In the genomic region with DNA sequence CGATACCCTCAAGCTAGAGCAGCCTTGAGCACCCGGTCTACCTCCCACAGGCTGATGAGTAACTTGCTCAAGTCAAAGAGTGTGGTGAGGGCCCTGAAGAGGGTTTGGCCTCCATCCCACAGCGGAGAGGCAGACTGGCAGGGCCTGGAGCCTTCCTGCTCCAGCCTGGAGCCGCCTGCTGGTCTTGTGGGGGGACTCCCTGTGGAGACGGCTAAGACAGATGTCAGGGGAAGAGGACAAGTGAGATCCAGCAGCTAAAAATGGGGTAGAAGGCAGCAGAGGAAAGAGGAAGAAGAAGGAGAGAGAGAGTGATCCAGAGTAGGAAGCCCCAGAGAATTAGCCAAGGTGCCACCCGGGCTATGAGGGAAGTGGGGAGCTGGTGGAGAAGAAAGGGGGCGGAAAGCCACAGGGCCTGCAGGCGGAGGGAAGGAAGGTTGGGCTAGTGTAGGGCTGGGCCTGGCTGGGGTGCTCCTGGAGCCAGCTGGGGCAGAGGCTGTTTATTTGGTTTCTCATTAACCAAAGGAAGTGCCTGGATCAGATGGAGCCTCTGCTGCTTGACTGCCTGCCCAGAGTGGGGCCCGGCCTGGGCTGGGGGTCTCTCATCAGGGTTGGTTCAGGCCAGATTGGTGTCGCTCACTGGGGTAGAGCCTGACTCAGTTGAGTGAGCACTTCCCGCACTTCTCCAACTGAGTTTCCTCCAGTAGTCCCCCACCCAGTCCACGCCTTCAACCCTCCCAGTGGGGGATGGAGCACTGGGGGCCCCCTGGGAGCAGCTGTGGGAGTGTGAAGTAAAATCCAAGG, we compare ENCODE assay signal across 12 cellular contexts. TPM values are rescaled to one million over a fixed set of nuclear protein-coding genes. Genes with fewer than 3 reads are reported as not detected.
DNase-seq lines count a peak whose midpoint lies in the region; ATAC-seq, FAIRE-seq and TF ChIP-seq lines count a peak whose summit lies in the region.
"Had no signal": no experiment of that assay in that cellular context is flagged by ENCODE, and none has a peak within 500 bp of the region (broad histone marks: within the 10 kb centered on the region; RNA-seq: fewer than 3 reads in every experiment).

No MANE protein-coding gene starts in this region.

- H3K4me1 Mint-ChIP-seq in astrocyte (ENCODE audit: low read depth, unreplicated experiment) = peaks cover 5% of the 10 kb centered on the region

- H3K79me2 ChIP-seq in astrocyte (ENCODE audit: insufficient read depth, low read length) (no peaks in the 10 kb centered on the region), keratinocyte (ENCODE audit: control insufficient read depth, insufficient read depth, low read length) (peaks cover 25% of the 10 kb centered on the region)

- H3K4me2 ChIP-seq in astrocyte (ENCODE audit: low read length) = no peak overlapping the region
- peak overlapping the region; percentile 22 for H3K4me2 ChIP-seq in keratinocyte (ENCODE audit: control insufficient read depth, extremely low read depth, insufficient read depth, low read depth, low read length)
- H3K4me2 ChIP-seq: GM23338 had no signal

- no peaks in the 10 kb centered on the region for H3K27me3 Mint-ChIP-seq in astrocyte (ENCODE audit: low read depth, unreplicated experiment)

- no peak overlapping the region for H3K4me3 Mint-ChIP-seq in astrocyte (ENCODE audit: unreplicated experiment)
- H3K4me3 Mint-ChIP-seq: GM23338 had no signal

- H2AFZ ChIP-seq in astrocyte (ENCODE audit: low read depth, low read length) = no peak overlapping the region
- no peak overlapping the region for H2AFZ ChIP-seq in keratinocyte (ENCODE audit: control insufficient read depth, low read length)
- H2AFZ ChIP-seq: GM23338 had no signal

- H3K9me1 ChIP-seq in keratinocyte (ENCODE audit: control insufficient read depth, extremely low read depth, insufficient read depth, low read length) = no peaks in the 10 kb centered on the region

- no peak for ATAC-seq in HG02981 (IDR thresholded peaks at IDR 0.05; ENCODE audit: unreplicated experiment)
- ATAC-seq in GM19463 (IDR thresholded peaks at IDR 0.05; ENCODE audit: unreplicated experiment) = no peak
- ATAC-seq: GM23338, psoas muscle had no signal

- H3K9ac ChIP-seq in astrocyte (ENCODE audit: low read length) = no peak overlapping the region
- H3K9ac ChIP-seq in keratinocyte (ENCODE audit: control insufficient read depth, extremely low read depth, insufficient read depth, low read length) = peak overlapping the region; percentile 47

- H3K27me3 ChIP-seq in astrocyte (ENCODE audit: insufficient read depth, low read length) (no peaks in the 10 kb centered on the region), keratinocyte (ENCODE audit: control insufficient read depth, extremely low read depth, insufficient read depth, low read length) (no peaks in the 10 kb centered on the region), small intestine (ENCODE audit: control insufficient read depth in 2 of 2, insufficient read depth in 2 of 2, low read length in 2 of 2) (no peaks in the 10 kb centered on the region)

- H3K4me1 ChIP-seq in astrocyte (ENCODE audit: insufficient read depth, low read length) = peaks cover 8% of the 10 kb centered on the region
- peaks cover 57% of the 10 kb centered on the region for H3K4me1 ChIP-seq in keratinocyte (ENCODE audit: control insufficient read depth, extremely low read depth, insufficient read depth, low read length)
- no peaks in the 10 kb centered on the region for H3K4me1 ChIP-seq in small intestine (ENCODE audit: control insufficient read depth in 2 of 2, insufficient read depth in 1 of 2, low read depth in 1 of 2, low read length in 1 of 2)
- H3K4me1 ChIP-seq: psoas muscle had no signal

- H3K36me3 Mint-ChIP-seq in astrocyte (ENCODE audit: low read depth, unreplicated experiment) = peaks cover 5% of the 10 kb centered on the region

- H3K27ac Mint-ChIP-seq in astrocyte (ENCODE audit: unreplicated experiment) = no peak overlapping the region
- H3K27ac Mint-ChIP-seq: GM23338 had no signal

- H3K36me3 ChIP-seq in astrocyte (ENCODE audit: insufficient read depth, low read length) (no peaks in the 10 kb centered on the region), keratinocyte (ENCODE audit: control insufficient read depth in 2 of 2, extremely low read depth in 1 of 2, insufficient read depth in 2 of 2, low read length in 2 of 2) (peaks cover 5 to 21% of the 10 kb centered on the region in 2 experiments), small intestine (ENCODE audit: control insufficient read depth in 2 of 2, insufficient read depth in 2 of 2, low read length in 2 of 2) (peaks cover 0 to 6% of the 10 kb centered on the region in 2 donors)

- FAIRE-seq in astrocyte (lab: Jason Lieb, UNC) = peak; percentile 66
- no peak for FAIRE-seq in keratinocyte (lab: Jason Lieb, UNC)
- no peak for FAIRE-seq in small intestine (lab: Jason Lieb, UNC)
- FAIRE-seq: TTC549 had no signal

- peak; percentile 43 for DNase-seq in M059J (ENCODE audit: low read depth)
- DNase-seq in astrocyte (ENCODE audit: low read depth) = peak; percentile 49
- DNase-seq in keratinocyte (ENCODE audit: low read depth, low spot score) = no peak
- DNase-seq in small intestine = peak; percentile 64
- DNase-seq in COLO668 (lab: John Stamatoyannopoulos, UW; ENCODE audit: unreplicated experiment) = no peak
- DNase-seq in NCI-H748 (lab: John Stamatoyannopoulos, UW; ENCODE audit: unreplicated experiment) = no peak
- DNase-seq: dermis blood vessel endothelial cell, psoas muscle had no signal

- TF ChIP-seq CTCF in astrocyte (IDR thresholded peaks at IDR 0.05; ENCODE audit: insufficient read depth, low read depth, low read length) = no peak
- TF ChIP-seq CTCF in keratinocyte (optimal IDR thresholded peaks at IDR 0.05 in 1 of 3, IDR thresholded peaks at IDR 0.05 in 1 of 3, conservative IDR thresholded peaks at IDR 0.05 in 1 of 3; ENCODE audit: extremely low read depth in 1 of 3, insufficient read depth in 2 of 3, low read length in 3 of 3) = peak in 2 of 3 experiments; percentile 20 to 21

- dilution Hi-C loops in keratinocyte (cut with MboI; ENCODE audit: extremely low pct_ligation_motif_present, low sequenced_read_pairs) = no loop called here

- H3K27ac ChIP-seq in astrocyte (ENCODE audit: low read depth, low read length) (no peak overlapping the region), keratinocyte (ENCODE audit: control insufficient read depth, insufficient read depth, low read length) (peak overlapping the region; percentile 71), small intestine (ENCODE audit: low read depth in 1 of 2, low read length in 1 of 2) (peak overlapping the region; percentile 60 to 79)
- H3K27ac ChIP-seq: psoas muscle had no signal

- no peak overlapping the region for H3K4me3 ChIP-seq in astrocyte (ENCODE audit: insufficient read depth, low read depth, low read length)
- no peak overlapping the region for H3K4me3 ChIP-seq in keratinocyte (ENCODE audit: control insufficient read depth in 2 of 3, extremely low read depth in 1 of 3, insufficient read depth in 2 of 3, low read depth in 1 of 3, low read length in 3 of 3)
- no peak overlapping the region for H3K4me3 ChIP-seq in small intestine (ENCODE audit: low read depth in 1 of 2, low read length in 2 of 2)
- H3K4me3 ChIP-seq: GM23338, psoas muscle had no signal

- H3K9me3 Mint-ChIP-seq in astrocyte (ENCODE audit: unreplicated experiment) = no peaks in the 10 kb centered on the region
- H3K9me3 Mint-ChIP-seq: GM23338 had no signal

- no peaks in the 10 kb centered on the region for H3K9me3 ChIP-seq in astrocyte (ENCODE audit: insufficient read depth, low read depth, low read length)
- no peaks in the 10 kb centered on the region for H3K9me3 ChIP-seq in keratinocyte (ENCODE audit: control insufficient read depth, low read depth, low read length)
- no peaks in the 10 kb centered on the region for H3K9me3 ChIP-seq in small intestine (ENCODE audit: control insufficient read depth, low read depth)
- H3K9me3 ChIP-seq: psoas muscle had no signal

- H4K20me1 ChIP-seq in astrocyte (ENCODE audit: insufficient read depth, low read length) = peaks cover 9% of the 10 kb centered on the region
- peaks cover 3% of the 10 kb centered on the region for H4K20me1 ChIP-seq in keratinocyte (ENCODE audit: control insufficient read depth, extremely low read depth, insufficient read depth, low read length)

- 27 to 47% (median 41%) methylated on average over 11 to 12 of the region's 12 CpGs for WGBS in small intestine, 3 donors

RNA-seq across cellular contexts. Expression of a gene that starts 14.2 kb away (rescaled TPM):
- total RNA-seq in M059J (2014; rRNA removed; shearing (Covaris generic)) = 11.2 and 15.3 TPM in 2 replicates
- 23.0 and 23.3 TPM in 2 replicates for total RNA-seq in astrocyte
- polyA plus RNA-seq in keratinocyte (90.3 to 137 TPM (median 120 TPM) in 3 replicates), small intestine (10 to 100 TPM; 21.9 to 47.0 (median 26.4) TPM)
- polyA plus RNA-seq in keratinocyte (2011; ENCODE audit: low read depth) = 35.3 TPM
- polyA plus RNA-seq in keratinocyte (2011; cell fraction: cytosol; rRNA removed) = 46.6 and 79.5 TPM in 2 replicates
- polyA plus RNA-seq in keratinocyte (2011; cell fraction: nucleus; rRNA removed) = 147 and 197 TPM in 2 replicates
- 59.0 and 122 TPM in 2 replicates for polyA plus RNA-seq in keratinocyte (2012; ENCODE audit: low replicate concordance)
- polyA minus RNA-seq in keratinocyte = 86.4 to 129 TPM (median 110 TPM) in 3 replicates
- polyA minus RNA-seq in keratinocyte (2011; cell fraction: cytosol; rRNA and poly(A)+ RNA removed) = 140 TPM
- 173 and 187 TPM in 2 replicates for polyA minus RNA-seq in keratinocyte (2011; cell fraction: nucleus; rRNA and poly(A)+ RNA removed)

Comparison
In these comparisons a context has a peak if more than half of its experiments do, and no peak if none do; other contexts are left out.
1. DNase-seq: peak in M059J (single experiment), astrocyte (single experiment) and small intestine (single experiment); none in keratinocyte (single experiment), COLO668 (single experiment) and NCI-H748 (single experiment).